8 cellular contexts compared by ENCODE assay signal in genomic region chrX:118116308-118117068, GRCh38. TPM values are rescaled to one million over a fixed set of nuclear protein-coding genes. Genes with fewer than 3 reads are reported as not detected.
DNase-seq lines count a peak whose midpoint lies in the region; ATAC-seq lines count a peak whose summit lies in the region.

Gene KLHL13 (minus strand): TSS chrX:118116810. CDS start chrX:118028473, 88,337 bp downstream.

- H2AK5ac ChIP-seq in neuronal stem cell (ENCODE audit: low read depth, low read length) = no peak within 1 kb of the TSS

- H4K91ac ChIP-seq in neuronal stem cell (ENCODE audit: low read depth, low read length, poor library complexity) = no peak within 1 kb of the TSS

- H4K8ac ChIP-seq in neuronal stem cell (ENCODE audit: low read depth, low read length) = peak within 1 kb of the TSS; percentile 43

- H3K36me3 ChIP-seq in Karpas-422 (ENCODE audit: insufficient read depth, low read length) = no peaks in the 10 kb centered on the region
- no peaks in the 10 kb centered on the region for H3K36me3 ChIP-seq in neuronal stem cell (replicated peaks in 1 of 2; ENCODE audit: control insufficient read depth in 2 of 2, insufficient read depth in 2 of 2, low read length in 2 of 2)

- peak within 1 kb of the TSS; percentile 69 for H3K9ac ChIP-seq in Karpas-422 (ENCODE audit: low read length)
- peak within 1 kb of the TSS; percentile 77 for H3K9ac ChIP-seq in neuronal stem cell (ENCODE audit: low read depth, low read length, poor library complexity)

- H3K27me3 ChIP-seq in Karpas-422 (ENCODE audit: low read length) (no peaks in the 10 kb centered on the region), neuronal stem cell (ENCODE audit: control insufficient read depth in 3 of 3, insufficient read depth in 3 of 3, low read depth in 1 of 3, low read length in 3 of 3) (peaks cover 0 to 48% (median 0%) of the 10 kb centered on the region in 3 experiments)

- no peak within 1 kb of the TSS for H3K4ac ChIP-seq in neuronal stem cell (ENCODE audit: low read length)

- no peaks in the 10 kb centered on the region for H3K79me1 ChIP-seq in neuronal stem cell (ENCODE audit: low read depth, low read length)

- H4K20me1 ChIP-seq in Karpas-422 (ENCODE audit: insufficient read depth, low read depth, low read length) = no peaks in the 10 kb centered on the region

- no peak within 1 kb of the TSS for H3K23ac ChIP-seq in neuronal stem cell (ENCODE audit: low read depth, low read length, poor library complexity)

- peak within 1 kb of the TSS; percentile 66 for H3K4me3 ChIP-seq in Karpas-422 (ENCODE audit: low read length)
- H3K4me3 ChIP-seq in neuronal stem cell (ENCODE audit: low read length in 2 of 2) = peak within 1 kb of the TSS; percentile 43 to 97

- H2BK5ac ChIP-seq in neuronal stem cell (ENCODE audit: low read length) = no peak within 1 kb of the TSS

- no peak within 1 kb of the TSS for H2BK120ac ChIP-seq in neuronal stem cell (ENCODE audit: low read depth, low read length)

- no peaks in the 10 kb centered on the region for H3K79me2 ChIP-seq in Karpas-422 (ENCODE audit: low read length)

- H3K4me2 ChIP-seq in Karpas-422 (ENCODE audit: low read depth, low read length, poor library complexity, severe bottlenecking) (peak within 1 kb of the TSS; percentile 82), neuronal stem cell (ENCODE audit: insufficient read depth, low read length, poor library complexity, severe bottlenecking) (peak within 1 kb of the TSS; percentile 49)

- H2BK12ac ChIP-seq in neuronal stem cell (ENCODE audit: low read length) = no peak within 1 kb of the TSS

- H3K9me3 ChIP-seq in Karpas-422 (ENCODE audit: low read length) (no peaks in the 10 kb centered on the region), neuronal stem cell (replicated peaks in 1 of 2; ENCODE audit: control insufficient read depth in 2 of 2, insufficient read depth in 1 of 2, low read depth in 1 of 2, low read length in 2 of 2) (no peaks in the 10 kb centered on the region)

- peak within 1 kb of the TSS; percentile 44 to 82 for H3K27ac Mint-ChIP-seq in activated naive CD4-positive, alpha-beta T cell treated with anti-CD3 and anti-CD28 coated beads, Interleukin-2, amount 50 U/mL, for 72 hours

- WGBS in neuronal stem cell (ENCODE audit: extremely low coverage in 2 of 2, insufficient read length in 2 of 2, insufficient replicate concordance in 1 of 2), 2 donors = no CpG with 5 or more reads among the region's 71 CpGs

- peak within 1 kb of the TSS; percentile 8 for H3K14ac ChIP-seq in neuronal stem cell (ENCODE audit: low read length)

- peaks cover 0 to 7% of the 10 kb centered on the region in 2 donors for H3K36me3 Mint-ChIP-seq in activated naive CD4-positive, alpha-beta T cell treated with anti-CD3 and anti-CD28 coated beads, Interleukin-2, amount 50 U/mL, for 72 hours

- H3K27ac ChIP-seq in Karpas-422 (ENCODE audit: low read length) = no peak within 1 kb of the TSS
- no peak within 1 kb of the TSS for H3K27ac ChIP-seq in neuronal stem cell (replicated peaks; ENCODE audit: low read length)

- no peaks in the 10 kb centered on the region for H3K9me2 ChIP-seq in Karpas-422 (replicated peaks; ENCODE audit: insufficient read depth, low read length)

- H3K9me3 Mint-ChIP-seq in activated naive CD4-positive, alpha-beta T cell treated with anti-CD3 and anti-CD28 coated beads, Interleukin-2, amount 50 U/mL, for 72 hours = no peaks in the 10 kb centered on the region

- H3K4me1 ChIP-seq in Karpas-422 (ENCODE audit: low read length) (peaks cover 16% of the 10 kb centered on the region), neuronal stem cell (ENCODE audit: control insufficient read depth in 2 of 2, insufficient read depth in 1 of 2, low read depth in 1 of 2, low read length in 2 of 2) (peaks cover 0 to 1% of the 10 kb centered on the region in 2 donors)

- intact Hi-C loops in Right ventricle myocardium inferior (cut with DNase I) = loop anchor here (10.0 kb wide), 1 partner anchor 122 kb away; no protein-coding TSS in a partner anchor

- H3K18ac ChIP-seq in neuronal stem cell (ENCODE audit: low read length) = peak within 1 kb of the TSS; percentile 97

- peak; percentile 60 to 61 for ATAC-seq in activated naive CD4-positive, alpha-beta T cell treated with anti-CD3 and anti-CD28 coated beads, Interleukin-2, amount 50 U/mL, for 72 hours
- peak; percentile 91 for ATAC-seq in Right ventricle myocardium inferior

- H2BK15ac ChIP-seq in neuronal stem cell (ENCODE audit: low read length) = peak within 1 kb of the TSS; percentile 58

- H2AFZ ChIP-seq in Karpas-422 (ENCODE audit: low read length) (peak within 1 kb of the TSS; percentile 81; the same call in 1 of the 2 replicates), neuronal stem cell (ENCODE audit: low read length) (peak within 1 kb of the TSS; percentile 90)

- DNase-seq in NCI-H1436 (lab: John Stamatoyannopoulos, UW) (peak; percentile 62), NCI-H1436 treated with DMSO at 0.1 percent for 48 hours (lab: John Stamatoyannopoulos, UW) (no peak), Karpas-422 (peak; percentile 48), Right ventricle myocardium inferior (ENCODE audit: missing footprints) (peak; percentile 60), neuronal stem cell (ENCODE audit: low spot score) (peak; percentile 33), GM19240 (ENCODE audit: insufficient read length, low spot score) (no peak), dedifferentiated amniotic fluid mesenchymal stem cell (ENCODE audit: extremely low spot score) (no peak)
- DNase-seq in activated naive CD4-positive, alpha-beta T cell treated with anti-CD3 and anti-CD28 coated beads, Interleukin-2, amount 50 U/mL, for 72 hours (ENCODE audit: low spot score in 2 of 2) = peak in 1 of 2 donors; percentile 5

RNA-seq across cellular contexts. Expression of gene KLHL13, which starts in this region (rescaled TPM):
- total RNA-seq in Karpas-422 (2014; rRNA removed; shearing (Covaris generic); ENCODE audit: low replicate concordance) = 1.4 and 3.6 TPM in 2 replicates
- 1 to 10 TPM in 1 of 2 donors, under 1 TPM in 1; 0.48 to 1.4 TPM for total RNA-seq in activated naive CD4-positive, alpha-beta T cell treated with anti-CD3 and anti-CD28 coated beads, Interleukin-2, amount 50 U/mL, for 72 hours
- total RNA-seq in Right ventricle myocardium inferior = 6.0 TPM
- polyA plus RNA-seq in neuronal stem cell (2013, experiment 1 of 2) = 12.6 TPM
- polyA plus RNA-seq in neuronal stem cell (2013, experiment 2 of 2) = 12.8 TPM

Comparison
In these comparisons a context has a peak if more than half of its experiments do, and no peak if none do; other contexts are left out.
1. DNase-seq: peak in NCI-H1436 (single experiment), Karpas-422 (single experiment), Right ventricle myocardium inferior (single experiment) and neuronal stem cell (single experiment); none in NCI-H1436 treated with DMSO at 0.1 percent for 48 hours (single experiment), GM19240 (single experiment) and dedifferentiated amniotic fluid mesenchymal stem cell (single experiment).